ENCODE assay signal across 29 cellular contexts in genomic region chr4:174278467-174278866, GRCh38. TPM values are rescaled to one million over a fixed set of nuclear protein-coding genes. Genes with fewer than 3 reads are reported as not detected.
DNase-seq lines count a peak whose midpoint lies in the region; ATAC-seq, FAIRE-seq and TF ChIP-seq lines count a peak whose summit lies in the region.
"Had no signal": no experiment of that assay in that cellular context is flagged by ENCODE, and none has a peak within 500 bp of the region (broad histone marks: within the 10 kb centered on the region; RNA-seq: fewer than 3 reads in every experiment).

No MANE protein-coding gene starts in this region.

- H3K27ac ChIP-seq in GM12878 (ENCODE audit: control insufficient read depth, insufficient read depth) (no peak overlapping the region), lower lobe of right lung (no peak overlapping the region)
- H3K27ac ChIP-seq: esophagus muscularis mucosa, foreskin keratinocyte, neural progenitor cell, parathyroid adenoma had no signal

- H3K79me2 ChIP-seq in GM12878 (ENCODE audit: control insufficient read depth, insufficient read depth, low read length), result peaks cover 42% of the 10 kb centered on the region

- TF ChIP-seq RAD21 in GM12878 (IDR thresholded peaks at IDR 0.05; ENCODE audit: insufficient read depth, low read depth, low read length), result no peak

- POLR2A ChIA-PET in GM12878 (lab: Charles Lee), result interaction anchor here (0.8 to 1.7 kb wide), 2 partner anchors 11 to 35 kb away, joined by 3 to 8 read pairs; no protein-coding TSS in a partner anchor

- in situ Hi-C loops in GM12878 (cut with MboI), result no loop called here

- H3K27me3 Mint-ChIP-seq in glutamatergic neuron (ENCODE audit: unreplicated experiment), result peaks cover 4% of the 10 kb centered on the region
- H3K27me3 Mint-ChIP-seq: CD4-positive, alpha-beta T cell; dendritic cell treated with granulocyte-macrophage colony-stimulating factor and Interleukin-4, amounts not matched to agents 40 ng/mL and 50 ng/mL, for 4 days had no signal

- H2AFZ ChIP-seq in GM12878 (ENCODE audit: control insufficient read depth, low read depth, low read length), result no peak overlapping the region
- H2AFZ ChIP-seq: neural progenitor cell, parathyroid adenoma had no signal

- no peak overlapping the region for H3K4me2 ChIP-seq in GM12878 (ENCODE audit: control insufficient read depth, insufficient read depth)
- H3K4me2 ChIP-seq: neural progenitor cell had no signal

- H3K9ac ChIP-seq in GM12878 (ENCODE audit: control insufficient read depth, insufficient read depth, low read length), result no peak overlapping the region
- H3K9ac ChIP-seq: neural progenitor cell, parathyroid adenoma had no signal

- intact Hi-C loops in GM12878 (cut with micrococcal nuclease; ENCODE audit: unreplicated experiment) (no loop called here), lower lobe of right lung (cut with DNase I) (no loop called here)

- peaks cover 9% of the 10 kb centered on the region for H3K36me3 Mint-ChIP-seq in glutamatergic neuron (ENCODE audit: unreplicated experiment)

- TF ChIP-seq POLR2A in GM12878 (IDR thresholded peaks at IDR 0.05; ENCODE audit: low read depth, low read length), result no peak

- H3K4me1 ChIP-seq in GM12878 (ENCODE audit: control insufficient read depth, insufficient read depth, low read length) (no peaks in the 10 kb centered on the region), lower lobe of right lung (peaks cover 21% of the 10 kb centered on the region)
- H3K4me1 ChIP-seq: foreskin keratinocyte, parathyroid adenoma had no signal

- H3K9me3 ChIP-seq in GM12878 (replicated peaks; ENCODE audit: control insufficient read depth, insufficient read depth, low read length) (peaks cover 4% of the 10 kb centered on the region; the same call in 2 of the 3 replicates), lower lobe of right lung (no peaks in the 10 kb centered on the region)
- H3K9me3 ChIP-seq: esophagus muscularis mucosa, MG63 had no signal

- RAD21 ChIA-PET in GM12878 (lab: Charles Lee; ENCODE audit: unreplicated experiment), result interaction anchor here (1.2 to 1.3 kb wide), 2 partner anchors 12 to 18 kb away, joined by 3 read pairs; no protein-coding TSS in a partner anchor

- no peaks in the 10 kb centered on the region for H4K20me1 ChIP-seq in GM12878 (ENCODE audit: control insufficient read depth, insufficient read depth)

- SMC1A ChIA-PET in GM12878 (lab: Charles Lee; ENCODE audit: uncharacterized antibody, unreplicated experiment), result interaction anchor here (1.0 to 5.1 kb wide), 3 partner anchors 9 to 15 kb away, joined by 4 to 45 read pairs (median 8); no protein-coding TSS in a partner anchor

- peaks cover under 1% of the 10 kb centered on the region for H3K9me3 Mint-ChIP-seq in glutamatergic neuron (ENCODE audit: unreplicated experiment)
- H3K9me3 Mint-ChIP-seq: activated T-helper 1 cell treated with anti-CD3 and anti-CD28 coated beads, Interleukin-12 subunit alpha, Interleukin-12 subunit beta, Interleukin-2, Interleukin-4 antibody, amounts not matched to agents 30 ng/mL and 10 ng/mL and 1 ng/mL, durations not matched to agents 14 hours and 24 hours and 36 hours; CD4-positive, alpha-beta T cell; dendritic cell treated with granulocyte-macrophage colony-stimulating factor and Interleukin-4, amounts not matched to agents 40 ng/mL and 50 ng/mL, for 4 days; endodermal cell; neural progenitor cell had no signal

- no peaks in the 10 kb centered on the region for H3K27me3 ChIP-seq in GM12878 (replicated peaks in 1 of 2; ENCODE audit: control insufficient read depth in 2 of 2, insufficient read depth in 2 of 2, low read length in 1 of 2)
- no peaks in the 10 kb centered on the region for H3K27me3 ChIP-seq in lower lobe of right lung (ENCODE audit: low read depth)
- H3K27me3 ChIP-seq: esophagus muscularis mucosa, foreskin keratinocyte, MG63, neural progenitor cell had no signal

- ATAC-seq in HG02610 (IDR thresholded peaks at IDR 0.05; ENCODE audit: unreplicated experiment) (peak; percentile 26), GM12878 (peak; percentile 42), lower lobe of right lung (no peak)
- ATAC-seq: foreskin keratinocyte, right cardiac atrium, Right ventricle myocardium inferior had no signal

- H3K4me3 ChIP-seq in GM12878, result no peak overlapping the region
- H3K4me3 ChIP-seq in lower lobe of right lung, result no peak overlapping the region
- H3K4me3 ChIP-seq: esophagus muscularis mucosa, MG63, neural progenitor cell had no signal

- FAIRE-seq in GM12878 (lab: Jason Lieb, UNC), result no peak
- FAIRE-seq: GM12892 had no signal

- TF ChIP-seq CTCF in GM12878 (IDR thresholded peaks at IDR 0.05 in 2 of 3, conservative IDR thresholded peaks at IDR 0.05 in 1 of 3; ENCODE audit: control insufficient read depth in 2 of 3, extremely low read depth in 1 of 3, insufficient read depth in 1 of 3, low read depth in 3 of 3, low read length in 3 of 3) (no peak), lower lobe of right lung (IDR thresholded peaks at IDR 0.05) (no peak), glutamatergic neuron (IDR thresholded peaks at IDR 0.05; ENCODE audit: partially characterized antibody, unreplicated experiment) (no peak)

- TF ChIP-seq EP300 in GM12878 (IDR thresholded peaks at IDR 0.05; ENCODE audit: borderline replicate concordance in 1 of 2, control insufficient read depth in 1 of 2, low read depth in 2 of 2, low read length in 2 of 2), result no peak

- H3K27ac Mint-ChIP-seq in glutamatergic neuron (ENCODE audit: unreplicated experiment), result no peak overlapping the region
- H3K27ac Mint-ChIP-seq: activated T-helper 1 cell treated with anti-CD3 and anti-CD28 coated beads, Interleukin-12 subunit alpha, Interleukin-12 subunit beta, Interleukin-2, Interleukin-4 antibody, amounts not matched to agents 30 ng/mL and 10 ng/mL and 1 ng/mL, durations not matched to agents 14 hours and 24 hours and 36 hours; dendritic cell treated with granulocyte-macrophage colony-stimulating factor and Interleukin-4, amounts not matched to agents 40 ng/mL and 50 ng/mL, for 4 days; endodermal cell; neural progenitor cell had no signal

- DNase-seq in NCI-H2196 (lab: John Stamatoyannopoulos, UW; ENCODE audit: unreplicated experiment), result peak; percentile 27
- DNase-seq in NCI-H2196 treated with DMSO at 0.1 percent for 48 hours (lab: John Stamatoyannopoulos, UW; ENCODE audit: unreplicated experiment), result no peak
- peak; percentile 30 for DNase-seq in NCI-H2081 treated with DMSO at 0.1 percent for 48 hours (lab: John Stamatoyannopoulos, UW)
- DNase-seq in GM12878 (ENCODE audit: low read depth, low spot score), result no peak
- no peak for DNase-seq in 8988T
- DNase-seq in lower lobe of right lung, result no peak
- DNase-seq in glutamatergic neuron, result no peak
- DNase-seq: activated CD4-positive, alpha-beta T cell treated with anti-CD3 and anti-CD28 coated beads for 48 hours; activated naive CD4-positive, alpha-beta T cell treated with anti-CD3 and anti-CD28 coated beads, Interleukin-2, amount 50 U/mL, for 16 hours; anterior cingulate cortex; CD4-positive, alpha-beta T cell; EL; endodermal cell; foreskin keratinocyte; GOT3; MG63; NCI-H1417 treated with DMSO at 0.1 percent for 48 hours; NCI-H345; right cardiac atrium; stimulated activated CD4-positive, alpha-beta T cell treated with anti-CD3 and anti-CD28 coated beads, Interleukin-2, amount 100 ng/mL, for 24 hours; trophoblast cell had no signal

- H3K36me3 ChIP-seq in GM12878 (ENCODE audit: control insufficient read depth in 2 of 2, insufficient read depth in 2 of 2, low read length in 1 of 2) (no peaks in the 10 kb centered on the region), lower lobe of right lung (no peaks in the 10 kb centered on the region)
- H3K36me3 ChIP-seq: esophagus muscularis mucosa, neural progenitor cell had no signal

- H3K4me1 Mint-ChIP-seq in glutamatergic neuron (ENCODE audit: low read depth, unreplicated experiment), result peaks cover 23% of the 10 kb centered on the region

- CTCF ChIA-PET in GM12878 (lab: Yijun Ruan, JAX), result interaction anchor here (1.1 to 2.0 kb wide), 3 partner anchors 11 to 56 kb away, joined by 3 to 7 read pairs (median 4); no protein-coding TSS in a partner anchor

- no TSS peak for BruUV-seq in GM12878 (replicated peaks; lab: Mats Ljungman, UMichigan)

- no peak overlapping the region for H3K4me3 Mint-ChIP-seq in glutamatergic neuron (ENCODE audit: unreplicated experiment)
- H3K4me3 Mint-ChIP-seq: activated T-helper 1 cell treated with anti-CD3 and anti-CD28 coated beads, Interleukin-12 subunit alpha, Interleukin-12 subunit beta, Interleukin-2, Interleukin-4 antibody, amounts not matched to agents 30 ng/mL and 10 ng/mL and 1 ng/mL, durations not matched to agents 14 hours and 24 hours and 36 hours; CD4-positive, alpha-beta T cell; dendritic cell treated with granulocyte-macrophage colony-stimulating factor and Interleukin-4, amounts not matched to agents 40 ng/mL and 50 ng/mL, for 4 days; endodermal cell; neural progenitor cell had no signal

RNA-seq across cellular contexts. Expression of gene FBXO8, which starts 5.0 kb away (rescaled TPM):
- 24.9 and 27.3 TPM in 2 replicates for total RNA-seq in GM12878 (2013; cell fraction: nucleolus; rRNA removed)
- total RNA-seq in GM12878 (2014; rRNA removed) (15.9 and 23.2 TPM in 2 replicates), GM12878 (2014; rRNA removed; fragmentation: Illumina TruSeq; extraction: Trizol) (18.3 and 19.0 TPM in 2 replicates), GM12878 (2021) (13.1 and 13.6 TPM in 2 replicates), lower lobe of right lung (39.1 TPM), glutamatergic neuron (ENCODE audit: unreplicated experiment) (23.1 TPM)
- polyA plus RNA-seq in GM12878 (2011; ENCODE audit: low read depth), result 4.2 TPM
- polyA plus RNA-seq in GM12878 (2011; rRNA removed) (38.1 and 51.8 TPM in 2 replicates), GM12878 (2014; fragmentation: Illumina TruSeq; extraction: Trizol) (14.9 and 15.1 TPM in 2 replicates), GM12878 (2014; fragmentation: Nextera tagmentation; extraction: Ambion mirVana) (10 to 100 TPM; 13.7 to 19.3 TPM), GM12878 (2014; rRNA removed) (8.8 and 11.3 TPM in 2 replicates), GM12878 (2016; fragmentation: Nextera tagmentation; extraction: Ambion mirVana) (10 to 100 TPM; 17.6 to 18.2 TPM)
- 17.0 and 19.2 TPM in 2 replicates for polyA plus RNA-seq in GM12878 (2011; cell fraction: cytosol; rRNA removed)
- polyA plus RNA-seq in GM12878 (2011; cell fraction: nucleus; rRNA removed), result 9.2 and 11.6 TPM in 2 replicates
- 7.6 and 13.4 TPM in 2 replicates for polyA plus RNA-seq in GM12878 (2012)
- 32.2 and 36.1 TPM in 2 replicates for polyA minus RNA-seq in GM12878 (2011; rRNA and poly(A)+ RNA removed)
- polyA minus RNA-seq in GM12878 (2011; cell fraction: cytosol; rRNA and poly(A)+ RNA removed), result 13.0 and 13.2 TPM in 2 replicates
- polyA minus RNA-seq in GM12878 (2011; cell fraction: nucleus; rRNA and poly(A)+ RNA removed), result 25.9 and 30.8 TPM in 2 replicates

RNA-seq across cellular contexts. Expression of gene CEP44, which starts 5.2 kb away (rescaled TPM):
- total RNA-seq in GM12878 (2013; cell fraction: nucleolus; rRNA removed), result 63.0 and 66.9 TPM in 2 replicates
- 12.5 and 14.6 TPM in 2 replicates for total RNA-seq in GM12878 (2014; rRNA removed)
- 16.7 and 17.4 TPM in 2 replicates for total RNA-seq in GM12878 (2014; rRNA removed; fragmentation: Illumina TruSeq; extraction: Trizol)
- 13.3 and 16.6 TPM in 2 replicates for total RNA-seq in GM12878 (2021)
- polyA plus RNA-seq in GM12878 (2011; ENCODE audit: low read depth), result 5.4 TPM
- polyA plus RNA-seq in GM12878 (2011; rRNA removed), result 19.8 and 33.0 TPM in 2 replicates
- 5.9 and 6.9 TPM in 2 replicates for polyA plus RNA-seq in GM12878 (2011; cell fraction: cytosol; rRNA removed)
- 19.0 and 19.8 TPM in 2 replicates for polyA plus RNA-seq in GM12878 (2011; cell fraction: nucleus; rRNA removed)
- polyA plus RNA-seq in GM12878 (2012), result 7.6 and 12.7 TPM in 2 replicates
- 11.4 and 13.1 TPM in 2 replicates for polyA plus RNA-seq in GM12878 (2014; fragmentation: Illumina TruSeq; extraction: Trizol)
- polyA plus RNA-seq in GM12878 (2014; fragmentation: Nextera tagmentation; extraction: Ambion mirVana), result 10 to 100 TPM in 1 of 2 experiments, 1 to 10 TPM in 1; 7.6 to 15.0 TPM
- polyA plus RNA-seq in GM12878 (2014; rRNA removed), result 9.1 and 10.5 TPM in 2 replicates
- polyA plus RNA-seq in GM12878 (2016; fragmentation: Nextera tagmentation; extraction: Ambion mirVana), result 10 to 100 TPM; 16.4 to 17.0 TPM
- polyA minus RNA-seq in GM12878 (2011; rRNA and poly(A)+ RNA removed), result 11.3 and 11.6 TPM in 2 replicates
- 6.1 and 6.2 TPM in 2 replicates for polyA minus RNA-seq in GM12878 (2011; cell fraction: cytosol; rRNA and poly(A)+ RNA removed)
- polyA minus RNA-seq in GM12878 (2011; cell fraction: nucleus; rRNA and poly(A)+ RNA removed), result 16.8 and 20.0 TPM in 2 replicates
- 17.0 TPM for total RNA-seq in lower lobe of right lung
- total RNA-seq in glutamatergic neuron (ENCODE audit: unreplicated experiment), result 29.0 TPM

Comparison
In these comparisons a context has a peak if more than half of its experiments do, and no peak if none do; other contexts are left out.
1. DNase-seq: peak in NCI-H2196 (single experiment) and NCI-H2081 treated with DMSO at 0.1 percent for 48 hours (single experiment); none in NCI-H2196 treated with DMSO at 0.1 percent for 48 hours (single experiment), GM12878 (single experiment), 8988T (single experiment), lower lobe of right lung (single experiment) and glutamatergic neuron (single experiment).
2. ATAC-seq: peak in HG02610 (single experiment) and GM12878 (single experiment); none in lower lobe of right lung (0 of 2).